8 cellular contexts compared by ENCODE assay signal in the genomic region with DNA sequence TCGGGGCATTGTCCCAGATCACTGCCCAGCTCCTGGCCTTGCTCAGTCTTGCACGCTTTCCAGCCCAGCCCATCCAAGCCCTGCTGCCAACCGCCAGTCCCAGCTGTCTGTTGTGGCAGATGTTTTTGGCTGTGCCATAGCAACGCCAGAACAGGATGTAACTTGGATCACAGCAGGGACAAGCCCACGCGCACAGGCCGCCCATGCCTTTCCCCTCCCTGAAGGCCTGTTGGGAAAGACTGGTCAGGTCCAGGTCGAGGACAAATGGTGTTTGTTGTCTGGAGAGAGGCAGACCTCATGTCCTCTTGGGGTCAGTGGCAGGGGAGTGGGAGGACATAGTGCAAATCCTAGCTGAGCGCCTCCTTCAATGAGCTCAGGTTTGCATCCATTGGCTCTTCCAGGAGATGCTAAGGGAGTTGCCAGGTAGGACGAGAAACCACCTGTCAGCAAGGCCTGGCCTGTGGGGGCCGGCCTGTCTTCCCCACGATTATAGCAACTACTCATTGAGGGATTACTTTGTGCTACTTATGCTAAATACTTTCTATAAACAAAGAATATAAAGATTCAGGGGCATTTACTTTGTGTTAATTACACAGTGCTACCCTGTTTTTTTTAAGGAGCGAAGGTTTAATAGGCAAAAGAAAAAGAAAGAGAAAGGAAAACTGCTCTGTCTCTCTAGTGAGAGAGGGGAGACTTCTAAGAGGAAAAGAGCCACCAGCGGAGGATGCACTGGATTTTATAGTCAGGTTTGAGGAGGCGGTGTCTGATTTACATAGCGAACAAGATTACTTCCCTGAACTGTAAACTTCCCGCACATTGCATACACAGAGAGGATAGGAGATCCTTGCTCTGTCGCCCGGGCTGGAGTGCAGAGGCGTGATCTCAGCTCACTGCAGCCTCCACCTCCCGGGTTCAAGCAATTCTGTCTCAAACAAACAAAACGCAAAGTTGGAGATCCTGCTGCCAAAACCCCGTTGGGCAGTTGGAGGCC. TPM values are rescaled to one million over a fixed set of nuclear protein-coding genes. Genes with fewer than 3 reads are reported as not detected.
DNase-seq lines count a peak whose midpoint lies in the region; ATAC-seq and TF ChIP-seq lines count a peak whose summit lies in the region.

No MANE protein-coding gene starts in this region.

- in situ Hi-C loops in KBM-7 (cut with MboI; ENCODE audit: low pct_unique_long_range_greater_than_20kb, low sequenced_read_pairs) = no loop called here

- peaks cover 3% of the 10 kb centered on the region for H3K27me3 ChIP-seq in foreskin keratinocyte

- H3K27ac ChIP-seq in foreskin keratinocyte = no peak overlapping the region

- peak; percentile 69 for DNase-seq in KBM-7
- DNase-seq in SW480 (ENCODE audit: low spot score) = peak; percentile 54
- peak; percentile 67 to 75 for DNase-seq in foreskin keratinocyte
- peak; percentile 43 for DNase-seq in omental fat pad (ENCODE audit: low spot score)
- DNase-seq in stimulated activated CD4-positive, alpha-beta T cell treated with anti-CD3 and anti-CD28 coated beads, Interleukin-4, amount 100 ng/mL, for 24 hours = no peak
- no peak for DNase-seq in stimulated activated CD8-positive, alpha-beta memory T cell treated with anti-CD3 and anti-CD28 coated beads, Interleukin-4, amount 100 ng/mL, for 48 hours
- no peak for DNase-seq in activated effector memory CD4-positive, alpha-beta T cell treated with Interleukin-2 at 50 U/mL for 16 hours

- ATAC-seq in foreskin keratinocyte (peak; percentile 96), omental fat pad (ENCODE audit: low FRiP score) (peak; percentile 94), GM18519 (IDR thresholded peaks at IDR 0.05; ENCODE audit: low FRiP score, unreplicated experiment) (no peak)

- TF ChIP-seq CTCF in foreskin keratinocyte (conservative IDR thresholded peaks at IDR 0.05) (no peak), omental fat pad (IDR thresholded peaks at IDR 0.05) (no peak)

- H3K4me1 ChIP-seq in foreskin keratinocyte = peaks cover 6% of the 10 kb centered on the region

RNA-seq across cellular contexts. Expression of a gene that starts 42.8 kb away (rescaled TPM):
- total RNA-seq in foreskin keratinocyte (150 and 182 TPM in 2 replicates), omental fat pad (100 to 1,000 TPM; 100 to 273 (median 154) TPM)
- polyA plus RNA-seq in foreskin keratinocyte = 54.3 and 72.1 TPM in 2 replicates

Comparison
In these comparisons a context has a peak if more than half of its experiments do, and no peak if none do; other contexts are left out.
1. DNase-seq: peak in KBM-7 (single experiment), SW480 (single experiment), foreskin keratinocyte (2 of 2) and omental fat pad (single experiment); none in stimulated activated CD4-positive, alpha-beta T cell treated with anti-CD3 and anti-CD28 coated beads, Interleukin-4, amount 100 ng/mL, for 24 hours (single experiment), stimulated activated CD8-positive, alpha-beta memory T cell treated with anti-CD3 and anti-CD28 coated beads, Interleukin-4, amount 100 ng/mL, for 48 hours (single experiment) and activated effector memory CD4-positive, alpha-beta T cell treated with Interleukin-2 at 50 U/mL for 16 hours (single experiment).